24 cellular contexts compared by ENCODE assay signal in genomic region chr2:96955694-96956610, GRCh38. TPM values are rescaled to one million over a fixed set of nuclear protein-coding genes. Genes with fewer than 3 reads are reported as not detected.
"Had no signal": no experiment of that assay in that cellular context is flagged by ENCODE, and none has a peak within 500 bp of the region (broad histone marks: within the 10 kb centered on the region; RNA-seq: fewer than 3 reads in every experiment).

No MANE protein-coding gene starts in this region.

- DNase-seq: activated B cell treated with CpG ODN at 0.5 μM for 24 hours; activated naive CD4-positive, alpha-beta T cell; activated T-cell treated with anti-CD3 and anti-CD28 coated beads for 4 hours; activated T-cell treated with anti-CD3 and anti-CD28 coated beads, Interleukin-2, amount 50 U/mL, for 72 hours; effector CD8-positive, alpha-beta T cell; erythroblast; islet precursor cell; left cardiac atrium; naive thymus-derived CD8-positive, alpha-beta T cell; occipital lobe; stimulated activated CD4-positive, alpha-beta T cell treated with anti-CD3 and anti-CD28 coated beads, Interleukin-12 subunit alpha, Interleukin-12 subunit beta, amount 100 ng/mL, for 4 hours; stimulated activated CD4-positive, alpha-beta T cell treated with anti-CD3 and anti-CD28 coated beads, Interleukin-4, amount 100 ng/mL, for 1 hour; T-helper 2 cell; thyroid gland had no signal

- H3K27me3 Mint-ChIP-seq: naive thymus-derived CD8-positive, alpha-beta T cell; stimulated activated naive CD8-positive, alpha-beta T cell treated with anti-CD3 and anti-CD28 coated beads, Interleukin-15, Interleukin-2, amounts not matched to agents 100 ng/mL and 50 ng/mL, for 24 hours had no signal

- H3K9me3 ChIP-seq: gastroesophageal sphincter, thyroid gland had no signal

- H3K4me3 Mint-ChIP-seq: activated B cell treated with CpG ODN at 0.5 μM for 24 hours; activated T-cell treated with anti-CD3 and anti-CD28 coated beads, Interleukin-2, amount 50 U/mL, for 72 hours; mesothelial cell of epicardium; naive thymus-derived CD8-positive, alpha-beta T cell; neural crest cell; stimulated activated naive CD8-positive, alpha-beta T cell treated with anti-CD3 and anti-CD28 coated beads, Interleukin-15, Interleukin-2, amounts not matched to agents 100 ng/mL and 50 ng/mL, for 24 hours had no signal

- H3K4me3 ChIP-seq: gastroesophageal sphincter, hepatocyte, thyroid gland had no signal

- FAIRE-seq: bronchial epithelial cell, colon had no signal

- H3K27ac Mint-ChIP-seq: activated B cell treated with CpG ODN at 0.5 μM for 24 hours; activated T-cell treated with anti-CD3 and anti-CD28 coated beads, Interleukin-2, amount 50 U/mL, for 72 hours; mesothelial cell of epicardium; naive thymus-derived CD8-positive, alpha-beta T cell; stimulated activated naive CD8-positive, alpha-beta T cell treated with anti-CD3 and anti-CD28 coated beads, Interleukin-15, Interleukin-2, amounts not matched to agents 100 ng/mL and 50 ng/mL, for 24 hours had no signal

- H2AFZ ChIP-seq: hepatocyte had no signal

- H3K36me3 Mint-ChIP-seq: activated naive CD4-positive, alpha-beta T cell treated with anti-CD3 and anti-CD28 coated beads, Interleukin-2, amount 50 U/mL, for 72 hours; mesothelial cell of epicardium; naive thymus-derived CD8-positive, alpha-beta T cell had no signal

- H3K4me2 ChIP-seq: hepatocyte had no signal

- ATAC-seq: activated naive CD4-positive, alpha-beta T cell treated with anti-CD3 and anti-CD28 coated beads, Interleukin-2, amount 50 U/mL, for 72 hours; activated T-cell treated with anti-CD3 and anti-CD28 coated beads, Interleukin-2, amount 50 U/mL, for 72 hours; gastroesophageal sphincter; left cardiac atrium; naive thymus-derived CD8-positive, alpha-beta T cell had no signal

- H3K27ac ChIP-seq: hepatocyte, thyroid gland had no signal

- H3K36me3 ChIP-seq: gastroesophageal sphincter, thyroid gland had no signal

- H3K79me2 ChIP-seq: hepatocyte had no signal

- H3K9me3 Mint-ChIP-seq: activated B cell treated with CpG ODN at 0.5 μM for 24 hours; activated naive CD4-positive, alpha-beta T cell treated with anti-CD3 and anti-CD28 coated beads, Interleukin-2, amount 50 U/mL, for 72 hours; activated T-cell treated with anti-CD3 and anti-CD28 coated beads, Interleukin-2, amount 50 U/mL, for 72 hours; mesothelial cell of epicardium; naive thymus-derived CD8-positive, alpha-beta T cell; neural crest cell; stimulated activated naive CD8-positive, alpha-beta T cell treated with anti-CD3 and anti-CD28 coated beads, Interleukin-15, Interleukin-2, amounts not matched to agents 100 ng/mL and 50 ng/mL, for 24 hours had no signal

- H3K27me3 ChIP-seq: gastroesophageal sphincter, hepatocyte, thyroid gland had no signal

RNA-seq across cellular contexts. Expression of gene FAM178B, which starts 30.4 kb away (rescaled TPM):
- total RNA-seq: activated B cell treated with CpG ODN at 0.5 μM for 24 hours, bronchial epithelial cell, dermis microvascular lymphatic vessel endothelial cell, hepatocyte, occipital lobe, thyroid gland had no signal
- polyA plus RNA-seq: liver had no signal
